1 cellular context compared by ENCODE assay signal in genomic region chr6:26378143-26378542, GRCh38.
TF ChIP-seq lines count a peak whose summit lies in the region.

No MANE protein-coding gene starts in this region.

TF ChIP-seq in IMR-90, 13 proteins besides CTCF, POLR2A, EP300 and RAD21:
- TF ChIP-seq MAFK (IDR thresholded peaks at IDR 0.05; ENCODE audit: low read depth, low read length): peak; percentile 21; the same call in 1 of the 2 replicates
TF ChIP-seq in IMR-90: peak in this region for 1; not testable (repeated sequence) for 12.
